In genomic region chr19:29662278-29662603, GRCh38 we compare ENCODE assay signal across 12 cellular contexts. TPM values are rescaled to one million over a fixed set of nuclear protein-coding genes. Genes with fewer than 3 reads are reported as not detected.
DNase-seq lines count a peak whose midpoint lies in the region; ATAC-seq and TF ChIP-seq lines count a peak whose summit lies in the region.
"Had no signal": no experiment of that assay in that cellular context is flagged by ENCODE, and none has a peak within 500 bp of the region (broad histone marks: within the 10 kb centered on the region; RNA-seq: fewer than 3 reads in every experiment).

No MANE protein-coding gene starts in this region.

- no peak for TF ChIP-seq CTCF in HCT116 (IDR thresholded peaks at IDR 0.05 in 2 of 3, conservative IDR thresholded peaks at IDR 0.05 in 1 of 3; ENCODE audit: borderline replicate concordance in 1 of 3, insufficient read depth in 1 of 3, low read depth in 2 of 3, low read length in 2 of 3)
- TF ChIP-seq CTCF in ascending aorta (IDR thresholded peaks at IDR 0.05), result no peak

- H3K36me3 ChIP-seq in HCT116 (ENCODE audit: control insufficient read depth in 1 of 2, insufficient read depth in 2 of 2, low read length in 2 of 2), result no peaks in the 10 kb centered on the region
- no peaks in the 10 kb centered on the region for H3K36me3 ChIP-seq in ascending aorta
- no peaks in the 10 kb centered on the region for H3K36me3 ChIP-seq in skeletal muscle satellite cell (ENCODE audit: insufficient read depth, low read length)
- H3K36me3 ChIP-seq: WERI-Rb-1 had no signal

- intact Hi-C loops in HCT116 (cut with micrococcal nuclease), result no loop called here
- intact Hi-C loops in ascending aorta (cut with DNase I), result no loop called here
- intact Hi-C loops in right cardiac atrium (cut with DNase I), result loop anchor here in 3 of 4 donors (5.0 to 10.0 kb wide), 3 partner anchors 47 to 53 kb away; partner anchors contain the start of gene C19orf12 (in 2 of the 3)

- CTCF ChIA-PET in HCT116 (lab: Charles Lee), result interaction anchor here (1.1 to 1.3 kb wide), 2 partner anchors 9 to 52 kb away, joined by 3 to 5 read pairs; no protein-coding TSS in a partner anchor

- WGBS in right cardiac atrium, result 8% methylated on average over 1 of the region's 1 CpG

- no peaks in the 10 kb centered on the region for H4K20me1 ChIP-seq in HCT116 (ENCODE audit: insufficient read depth)

- DNase-seq in HCT116 (ENCODE audit: low read depth, low spot score) (no peak), ascending aorta (ENCODE audit: low spot score in 2 of 2) (no peak), right cardiac atrium (no peak), COLO829 (ENCODE audit: low spot score) (no peak), NCI-H524 (lab: John Stamatoyannopoulos, UW) (no peak)
- DNase-seq: GDM1, NCI-H748 treated with DMSO at 0.1 percent for 48 hours, WERI-Rb-1 had no signal

- H3K9me3 ChIP-seq in HCT116 (ENCODE audit: control insufficient read depth in 1 of 2, insufficient read depth in 1 of 2, low read depth in 1 of 2, low read length in 2 of 2) (no peaks in the 10 kb centered on the region), ascending aorta (no peaks in the 10 kb centered on the region), right cardiac atrium (ENCODE audit: control insufficient read depth, low read length) (no peaks in the 10 kb centered on the region), skeletal muscle satellite cell (replicated peaks; ENCODE audit: low read length) (no peaks in the 10 kb centered on the region)

- BruUV-seq in HCT116 (replicated peaks; lab: Mats Ljungman, UMichigan), result no TSS peak

- H3K27ac ChIP-seq in HCT116 (ENCODE audit: low read depth, low read length) (peak overlapping the region; percentile 24; the same call in 1 of the 2 replicates), ascending aorta (peak overlapping the region; percentile 99), right cardiac atrium (ENCODE audit: low read length) (peak overlapping the region; percentile 86)
- H3K27ac ChIP-seq: KMS-11, WERI-Rb-1 had no signal

- no peak for TF ChIP-seq POLR2A in HCT116 (IDR thresholded peaks at IDR 0.05; ENCODE audit: borderline replicate concordance, extremely low read depth, insufficient read depth, insufficient read length)

- H3K4me3 ChIP-seq in HCT116 (replicated peaks in 1 of 2; ENCODE audit: low read depth in 1 of 2, low read length in 2 of 2) (no peak overlapping the region), ascending aorta (peak overlapping the region in 1 of 2 donors; percentile 55), right cardiac atrium (ENCODE audit: low read length) (no peak overlapping the region), skeletal muscle satellite cell (ENCODE audit: low read length) (peak overlapping the region; percentile 60)

- H2AFZ ChIP-seq in HCT116 (ENCODE audit: low read depth, low read length, poor library complexity, severe bottlenecking), result no peak overlapping the region

- H3K4me2 ChIP-seq in HCT116 (ENCODE audit: low read length) (peak overlapping the region; percentile 53), skeletal muscle satellite cell (ENCODE audit: low read length) (peak overlapping the region; percentile 86)
- H3K4me2 ChIP-seq: KMS-11 had no signal

- no peaks in the 10 kb centered on the region for H3K79me2 ChIP-seq in HCT116 (ENCODE audit: insufficient read depth, low read length)

- H3K4me1 ChIP-seq in HCT116 (ENCODE audit: control insufficient read depth in 1 of 2, insufficient read depth in 2 of 2, low read length in 2 of 2) (peaks cover 28 to 43% of the 10 kb centered on the region in 2 experiments), ascending aorta (peaks cover 27 to 38% of the 10 kb centered on the region in 2 donors), right cardiac atrium (ENCODE audit: control insufficient read depth, insufficient read depth, low read length) (peaks cover 10% of the 10 kb centered on the region), skeletal muscle satellite cell (ENCODE audit: control insufficient read depth, insufficient read depth, low read length) (peaks cover 61% of the 10 kb centered on the region)

- TF ChIP-seq RAD21 in HCT116 (IDR thresholded peaks at IDR 0.05; ENCODE audit: low read depth), result no peak

- ATAC-seq in HCT116 (no peak), right cardiac atrium (peak in 1 of 2 donors; percentile 1), HG02885 (IDR thresholded peaks at IDR 0.05; ENCODE audit: poor library complexity, unreplicated experiment) (no peak), GM18867 (IDR thresholded peaks at IDR 0.05; ENCODE audit: unreplicated experiment) (no peak)

- H3K9ac ChIP-seq in HCT116 (ENCODE audit: low read length) (peak overlapping the region; percentile 32; the same call in 1 of the 2 replicates), skeletal muscle satellite cell (ENCODE audit: low read depth, low read length) (peak overlapping the region; percentile 84)
- H3K9ac ChIP-seq: KMS-11 had no signal

- H3K9me2 ChIP-seq in HCT116 (ENCODE audit: insufficient read depth), result no peaks in the 10 kb centered on the region

- no peaks in the 10 kb centered on the region for H3K27me3 ChIP-seq in HCT116 (ENCODE audit: insufficient read depth, low read length)
- H3K27me3 ChIP-seq in ascending aorta, result no peaks in the 10 kb centered on the region
- H3K27me3 ChIP-seq in right cardiac atrium (ENCODE audit: control insufficient read depth, insufficient read depth), result no peaks in the 10 kb centered on the region
- H3K27me3 ChIP-seq in skeletal muscle satellite cell (ENCODE audit: control insufficient read depth, insufficient read depth, low read length), result no peaks in the 10 kb centered on the region

- POLR2A ChIA-PET in HCT116 (lab: Charles Lee), result no interaction called here

- RAD21 ChIA-PET in HCT116 (lab: Charles Lee; ENCODE audit: low non-redundant PET in 1 of 2, low total read pairs in 2 of 2, uncharacterized antibody in 2 of 2, unreplicated experiment in 2 of 2), result interaction anchor here in 1 of 2 experiments (1.8 kb wide), 1 partner anchor 56 kb away, joined by 4 read pairs; the partner anchor contains the start of gene POP4

TF ChIP-seq in HCT116, 20 proteins besides CTCF, POLR2A, EP300 and RAD21 (continues in another document):
- TF ChIP-seq SRF (IDR thresholded peaks at IDR 0.05; ENCODE audit: low read depth), result no peak
- TF ChIP-seq CEBPB (IDR thresholded peaks at IDR 0.05; ENCODE audit: low read depth), result no peak
- no peak for TF ChIP-seq REST (IDR thresholded peaks at IDR 0.05; ENCODE audit: low read depth)
- TF ChIP-seq MAX (IDR thresholded peaks at IDR 0.05), result no peak
- no peak for TF ChIP-seq POLR2AphosphoS5 (IDR thresholded peaks at IDR 0.05; ENCODE audit: low read depth, low read length)
- no peak for TF ChIP-seq SP1 (IDR thresholded peaks at IDR 0.05; ENCODE audit: low read depth)
- no peak for TF ChIP-seq EGR1 (IDR thresholded peaks at IDR 0.05; ENCODE audit: low read depth)
- no peak for TF ChIP-seq YY1 (IDR thresholded peaks at IDR 0.05; ENCODE audit: extremely low read depth, insufficient replicate concordance, low read depth, low read length)
- no peak for TF ChIP-seq ZNF274 (IDR thresholded peaks at IDR 0.05; ENCODE audit: low read depth, low read length)
- TF ChIP-seq EZH2 (IDR thresholded peaks at IDR 0.05), result no peak
- TF ChIP-seq TCF7L2 (IDR thresholded peaks at IDR 0.05; ENCODE audit: borderline replicate concordance, extremely low read depth, insufficient read depth, insufficient read length), result no peak
- no peak for TF ChIP-seq ATF3 (IDR thresholded peaks at IDR 0.05)

RNA-seq across cellular contexts. Expression of gene PLEKHF1, which starts 3.0 kb away (rescaled TPM):
- 5.5 TPM for total RNA-seq in HCT116 (2021; ENCODE audit: unreplicated experiment)
- 5.6 and 9.0 TPM in 2 replicates for polyA plus RNA-seq in HCT116 (2012)
- total RNA-seq in ascending aorta, result 68.3 TPM
- 10 to 100 TPM; 25.1 to 44.1 (median 31.0) TPM for total RNA-seq in right cardiac atrium
- 40.6 TPM for polyA plus RNA-seq in right cardiac atrium
- total RNA-seq in skeletal muscle satellite cell (2012; rRNA removed), result 17.5 and 23.1 TPM in 2 replicates

RNA-seq across cellular contexts. Expression of gene C19orf12, which starts 52.8 kb away (rescaled TPM):
- total RNA-seq in HCT116 (2021; ENCODE audit: unreplicated experiment) (10.0 TPM), ascending aorta (37.8 TPM), right cardiac atrium (10 to 100 TPM; 40.6 to 48.2 (median 43.5) TPM)
- polyA plus RNA-seq in HCT116 (2012), result 9.3 and 10.2 TPM in 2 replicates
- 37.3 TPM for polyA plus RNA-seq in right cardiac atrium
- total RNA-seq in skeletal muscle satellite cell (2012; rRNA removed), result 19.9 and 21.8 TPM in 2 replicates

RNA-seq across cellular contexts. Expression of gene POP4, which starts 56.2 kb away (rescaled TPM):
- total RNA-seq in HCT116 (2021; ENCODE audit: unreplicated experiment) (61.2 TPM), ascending aorta (26.8 TPM), right cardiac atrium (10 to 100 TPM; 50.2 to 67.8 (median 55.1) TPM)
- polyA plus RNA-seq in HCT116 (2012), result 39.9 and 59.0 TPM in 2 replicates
- 78.3 TPM for polyA plus RNA-seq in right cardiac atrium
- total RNA-seq in skeletal muscle satellite cell (2012; rRNA removed), result 85.9 and 96.5 TPM in 2 replicates

Comparison
In these comparisons a context has a peak if more than half of its experiments do, and no peak if none do; other contexts are left out.
1. H3K27ac ChIP-seq: peak in every context shown above with its lines; median percentile 99 in ascending aorta; 86 in right cardiac atrium; 24 in HCT116.
2. intact Hi-C loops: an anchor here in right cardiac atrium (5.0 to 10.0 kb wide); none called in HCT116 and ascending aorta.